21 cellular contexts compared by ENCODE assay signal in the genomic region with DNA sequence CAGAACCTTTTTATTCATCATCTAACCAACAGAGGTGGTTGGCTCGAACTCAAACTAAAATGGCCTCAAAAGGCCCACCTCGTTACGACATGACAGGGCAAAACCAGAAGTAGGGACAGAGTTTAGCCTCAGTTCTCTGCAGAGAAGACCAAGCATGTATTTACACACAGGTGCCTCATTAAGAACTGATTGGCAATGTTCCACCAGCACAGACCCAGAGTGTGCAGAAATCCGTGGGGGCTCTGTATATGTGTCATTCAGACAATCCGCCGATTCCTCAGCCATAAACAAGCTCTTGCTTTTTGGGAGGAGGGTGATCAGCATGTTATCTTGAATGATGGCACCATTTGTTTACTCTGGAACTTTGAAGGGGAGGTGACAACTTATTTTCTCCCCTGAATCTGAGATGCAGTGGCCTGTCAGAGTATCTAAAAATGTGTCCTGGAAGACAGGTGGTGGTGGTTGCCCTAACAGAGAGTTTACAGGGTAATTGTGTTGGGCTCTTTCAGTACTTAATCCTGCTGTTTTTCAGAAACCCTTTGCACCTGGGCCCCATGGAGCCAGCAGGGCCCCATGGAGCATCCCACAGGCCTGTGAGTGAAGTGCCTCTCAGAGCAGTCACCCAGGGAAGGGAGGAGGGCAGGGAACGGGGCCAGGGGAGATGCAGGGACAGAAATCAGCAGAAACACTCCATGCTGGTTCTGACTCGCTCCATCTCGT. TPM values are rescaled to one million over a fixed set of nuclear protein-coding genes. Genes with fewer than 3 reads are reported as not detected.
DNase-seq lines count a peak whose midpoint lies in the region; ATAC-seq and TF ChIP-seq lines count a peak whose summit lies in the region.
"Had no signal": no experiment of that assay in that cellular context is flagged by ENCODE, and none has a peak within 500 bp of the region (broad histone marks: within the 10 kb centered on the region; RNA-seq: fewer than 3 reads in every experiment).

No MANE protein-coding gene starts in this region.

- no peak overlapping the region for H2AFZ ChIP-seq in OCI-LY1 (ENCODE audit: low read length)

- H3K27me3 Mint-ChIP-seq in nephron progenitor cell (ENCODE audit: low read depth, poor library complexity), result peaks cover 3% of the 10 kb centered on the region
- H3K27me3 Mint-ChIP-seq: activated CD4-positive, alpha-beta T cell treated with anti-CD3 and anti-CD28 coated beads for 36 hours; stimulated activated naive B cell treated with anti-CD40 and anti-IgM and Interleukin-4, amounts not matched to agents 10 μg/mL and 1 μg/mL and 100 μg/mL, for 72 hours had no signal

- H3K9me2 ChIP-seq in OCI-LY1 (ENCODE audit: low read depth, low read length), result no peaks in the 10 kb centered on the region

- peaks cover 38% of the 10 kb centered on the region for H3K4me1 Mint-ChIP-seq in nephron progenitor cell

- no peak for TF ChIP-seq CTCF in OCI-LY1 (IDR thresholded peaks at IDR 0.05; ENCODE audit: low read length)
- no peak for TF ChIP-seq CTCF in nephron progenitor cell (IDR thresholded peaks at IDR 0.05)
- no peak for TF ChIP-seq CTCF in suprapubic skin (IDR thresholded peaks at IDR 0.05)

- no peaks in the 10 kb centered on the region for H3K27me3 ChIP-seq in OCI-LY1 (ENCODE audit: insufficient read depth, low read length)
- no peaks in the 10 kb centered on the region for H3K27me3 ChIP-seq in suprapubic skin
- H3K27me3 ChIP-seq: adrenal gland had no signal

- no peaks in the 10 kb centered on the region for H3K9me3 ChIP-seq in OCI-LY1 (ENCODE audit: low read length)
- no peaks in the 10 kb centered on the region for H3K9me3 ChIP-seq in suprapubic skin
- H3K9me3 ChIP-seq: adrenal gland had no signal

- H3K36me3 ChIP-seq in OCI-LY1 (ENCODE audit: insufficient read depth, low read length), result peaks cover 51% of the 10 kb centered on the region
- H3K36me3 ChIP-seq in suprapubic skin, result peaks cover 59% of the 10 kb centered on the region

- H3K36me3 Mint-ChIP-seq in nephron progenitor cell (ENCODE audit: low read depth), result peaks cover 33% of the 10 kb centered on the region

- H3K9me3 Mint-ChIP-seq in nephron progenitor cell, result no peaks in the 10 kb centered on the region
- H3K9me3 Mint-ChIP-seq: CD8-positive, alpha-beta T cell; stimulated activated naive B cell treated with anti-CD40 and anti-IgM and Interleukin-4, amounts not matched to agents 10 μg/mL and 1 μg/mL and 100 μg/mL, for 72 hours; T-helper 1 cell treated with Interleukin-12 subunit alpha and Interleukin-12 subunit beta and Interleukin-4 antibody, amounts not matched to agents 30 μg/mL and 1 μg/mL, for 36 hours had no signal

- no peaks in the 10 kb centered on the region for H3K79me2 ChIP-seq in OCI-LY1 (ENCODE audit: insufficient read depth, low read length)

- no peak for ATAC-seq in left lobe of liver
- ATAC-seq: activated CD4-positive, alpha-beta T cell treated with anti-CD3 and anti-CD28 coated beads for 36 hours; CD8-positive, alpha-beta T cell; stimulated activated naive B cell treated with anti-CD40 and anti-IgM and Interleukin-4, amounts not matched to agents 10 μg/mL and 1 μg/mL and 100 μg/mL, for 72 hours had no signal

- H3K27ac Mint-ChIP-seq in nephron progenitor cell, result peak overlapping the region; percentile 69
- H3K27ac Mint-ChIP-seq: activated CD4-positive, alpha-beta T cell treated with anti-CD3 and anti-CD28 coated beads for 36 hours; CD8-positive, alpha-beta T cell; stimulated activated naive B cell treated with anti-CD40 and anti-IgM and Interleukin-4, amounts not matched to agents 10 μg/mL and 1 μg/mL and 100 μg/mL, for 72 hours; T-helper 1 cell treated with Interleukin-12 subunit alpha and Interleukin-12 subunit beta and Interleukin-4 antibody, amounts not matched to agents 30 μg/mL and 1 μg/mL, for 36 hours had no signal

- no peak overlapping the region for H3K9ac ChIP-seq in OCI-LY1 (ENCODE audit: low read length)

- in situ Hi-C loops in KBM-7 (cut with MboI; ENCODE audit: low pct_unique_long_range_greater_than_20kb, low sequenced_read_pairs), result no loop called here

- peak; percentile 34 for DNase-seq in NCI-H82 (lab: John Stamatoyannopoulos, UW)
- no peak for DNase-seq in NCI-H82 treated with DMSO at 0.1 percent for 48 hours (lab: John Stamatoyannopoulos, UW; ENCODE audit: unreplicated experiment)
- DNase-seq in NCI-H146 (lab: John Stamatoyannopoulos, UW), result peak; percentile 78
- DNase-seq in nephron progenitor cell, result no peak
- no peak for DNase-seq in suprapubic skin (ENCODE audit: low spot score in 2 of 2)
- no peak for DNase-seq in KBM-7
- DNase-seq in left lobe of liver (ENCODE audit: low spot score), result no peak
- DNase-seq: activated CD4-positive, alpha-beta T cell treated with anti-CD3 and anti-CD28 coated beads for 36 hours; activated T-cell treated with anti-CD3 and anti-CD28 coated beads, Interleukin-2, amount 50 U/mL, for 1 hour; adrenal gland; CD8-positive, alpha-beta T cell; GOT3; KG1; NCI-H2107; stimulated activated naive B cell treated with anti-CD40 and anti-IgM and Interleukin-4, amounts not matched to agents 10 μg/mL and 1 μg/mL and 100 μg/mL, for 72 hours had no signal

- no peak overlapping the region for H3K4me3 Mint-ChIP-seq in nephron progenitor cell
- H3K4me3 Mint-ChIP-seq: activated CD4-positive, alpha-beta T cell treated with anti-CD3 and anti-CD28 coated beads for 36 hours; CD8-positive, alpha-beta T cell; stimulated activated naive B cell treated with anti-CD40 and anti-IgM and Interleukin-4, amounts not matched to agents 10 μg/mL and 1 μg/mL and 100 μg/mL, for 72 hours; T-helper 1 cell treated with Interleukin-12 subunit alpha and Interleukin-12 subunit beta and Interleukin-4 antibody, amounts not matched to agents 30 μg/mL and 1 μg/mL, for 36 hours had no signal

- H3F3A ChIP-seq in OCI-LY1 (ENCODE audit: insufficient read depth, low read length), result no peaks in the 10 kb centered on the region

- H3K4me1 ChIP-seq in OCI-LY1 (ENCODE audit: insufficient read depth, low read length, severe bottlenecking) (peaks cover 5% of the 10 kb centered on the region), suprapubic skin (no peaks in the 10 kb centered on the region)

- no peak for TF ChIP-seq POLR2A in suprapubic skin (IDR thresholded peaks at IDR 0.05)

- 82% methylated on average over 9 of the region's 9 CpGs for WGBS in suprapubic skin

- H3K4me3 ChIP-seq in OCI-LY1 (ENCODE audit: low read depth, low read length, poor library complexity, severe bottlenecking) (no peak overlapping the region), suprapubic skin (no peak overlapping the region)
- H3K4me3 ChIP-seq: adrenal gland, skin epidermis had no signal

- H4K20me1 ChIP-seq in OCI-LY1 (ENCODE audit: insufficient read depth, low read length), result no peaks in the 10 kb centered on the region

- H3K27ac ChIP-seq in OCI-LY1 (ENCODE audit: low read depth, low read length, poor library complexity, severe bottlenecking) (peak overlapping the region; percentile 47), suprapubic skin (no peak overlapping the region)
- H3K27ac ChIP-seq: adrenal gland, skin epidermis had no signal

- no peak for TF ChIP-seq EP300 in suprapubic skin (IDR thresholded peaks at IDR 0.05)

- H3K4me2 ChIP-seq in OCI-LY1 (ENCODE audit: low read length), result no peak overlapping the region

RNA-seq across cellular contexts. Expression of gene C20orf203, which starts 29.1 kb away (rescaled TPM):
- total RNA-seq in suprapubic skin, result under 1 TPM in 2 of 4 donors, not detected in 2; 0.15 to 0.97 TPM
- total RNA-seq in left lobe of liver, result not detected
- total RNA-seq: activated CD4-positive, alpha-beta T cell treated with anti-CD3 and anti-CD28 coated beads for 36 hours; epithelial cell of proximal tubule; osteocyte; RPMI7951 had no signal

RNA-seq across cellular contexts. Expression of gene COMMD7, which starts 40.4 kb away (rescaled TPM):
- total RNA-seq in suprapubic skin, result 10 to 100 TPM; 13.3 to 17.5 (median 15.6) TPM
- 16.9 TPM for total RNA-seq in left lobe of liver

RNA-seq across cellular contexts. Expression of gene DNMT3B, which starts 59.3 kb away (rescaled TPM):
- total RNA-seq in suprapubic skin (1 to 10 TPM; 2.7 to 5.0 (median 2.9) TPM), left lobe of liver (1.6 TPM)

Comparison
In these comparisons a context has a peak if more than half of its experiments do, and no peak if none do; other contexts are left out.
1. DNase-seq: peak in NCI-H82 (single experiment) and NCI-H146 (single experiment); none in NCI-H82 treated with DMSO at 0.1 percent for 48 hours (single experiment), nephron progenitor cell (single experiment), suprapubic skin (0 of 2), KBM-7 (single experiment) and left lobe of liver (single experiment).